8 cellular contexts compared by ENCODE assay signal in the genomic region with DNA sequence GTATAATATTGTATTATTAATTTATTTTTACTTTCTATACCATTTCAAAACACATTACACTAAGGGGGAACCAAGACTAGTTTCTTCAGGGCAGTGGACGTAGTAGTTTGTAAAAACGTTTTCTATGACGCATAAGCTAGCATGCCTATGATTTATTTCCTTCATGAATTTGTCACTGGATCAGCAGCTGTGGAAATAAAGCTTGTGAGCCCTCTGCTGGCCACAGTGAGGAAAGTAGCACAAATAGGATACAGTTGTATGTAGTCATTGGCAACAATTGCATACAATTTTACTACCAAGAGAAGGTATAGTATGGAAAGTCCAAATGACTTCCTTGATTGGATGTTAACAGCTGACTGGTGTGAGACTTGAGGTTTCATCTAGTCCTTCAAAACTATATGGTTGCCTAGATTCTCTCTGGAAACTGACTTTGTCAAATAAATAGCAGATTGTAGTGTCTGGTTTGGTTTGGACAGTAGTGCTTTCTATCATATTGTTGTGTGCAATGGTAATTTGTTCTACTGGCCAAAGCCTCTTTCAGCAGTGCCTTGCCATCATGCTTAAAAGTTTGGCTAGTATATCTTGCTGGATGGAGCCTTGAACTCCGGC. TPM values are rescaled to one million over a fixed set of nuclear protein-coding genes. Genes with fewer than 3 reads are reported as not detected.
DNase-seq lines count a peak whose midpoint lies in the region; ATAC-seq, FAIRE-seq and TF ChIP-seq lines count a peak whose summit lies in the region.

No MANE protein-coding gene starts in this region.

- peak; percentile 79 for TF ChIP-seq RAD21 in HCT116 (IDR thresholded peaks at IDR 0.05; ENCODE audit: low read depth)
- TF ChIP-seq RAD21 in HepG2 (CRISPR knock-in tag; IDR thresholded peaks at IDR 0.05) = peak; percentile 59

- H4K20me1 ChIP-seq in HCT116 (ENCODE audit: insufficient read depth) = 0 out of 2 replicates have a peak, but pooled peaks cover 2% of the 10 kb centered on the region
- no peaks in the 10 kb centered on the region for H4K20me1 ChIP-seq in HepG2 (ENCODE audit: insufficient read depth, low read length)

- H3K9me3 ChIP-seq in HCT116 (ENCODE audit: control insufficient read depth in 1 of 2, insufficient read depth in 1 of 2, low read depth in 1 of 2, low read length in 2 of 2) (no peaks in the 10 kb centered on the region), HepG2 (ENCODE audit: low read length) (no peaks in the 10 kb centered on the region)

- H2AFZ ChIP-seq in HCT116 (ENCODE audit: low read depth, low read length, poor library complexity, severe bottlenecking) (no peak overlapping the region), HepG2 (ENCODE audit: low read length) (no peak overlapping the region)

- H3K9ac ChIP-seq in HCT116 (ENCODE audit: low read length) (no peak overlapping the region), HepG2 (ENCODE audit: insufficient read depth, low read depth, low read length) (no peak overlapping the region)

- no peaks in the 10 kb centered on the region for H3K9me2 ChIP-seq in HCT116 (ENCODE audit: insufficient read depth)

- TF ChIP-seq POLR2A in HCT116 (IDR thresholded peaks at IDR 0.05; ENCODE audit: borderline replicate concordance, extremely low read depth, insufficient read depth, insufficient read length) = no peak
- TF ChIP-seq POLR2A in HepG2 (IDR thresholded peaks at IDR 0.05; ENCODE audit: insufficient read depth in 1 of 2, low read depth in 2 of 2, low read length in 2 of 2) = no peak

- RAD21 ChIA-PET in HCT116 (lab: Charles Lee; ENCODE audit: low non-redundant PET in 1 of 2, low total read pairs in 2 of 2, uncharacterized antibody in 2 of 2, unreplicated experiment in 2 of 2) = interaction anchor here (0.9 to 1.1 kb wide), 2 partner anchors 329 to 330 kb away, joined by 3 read pairs; no protein-coding TSS in a partner anchor

- TF ChIP-seq EP300 in HepG2 (IDR thresholded peaks at IDR 0.05; ENCODE audit: low read depth in 2 of 2, low read length in 2 of 2) (no peak), HepG2 (CRISPR knock-in tag; IDR thresholded peaks at IDR 0.05; ENCODE audit: borderline replicate concordance) (no peak)

- TF ChIP-seq CTCF in BJ (IDR thresholded peaks at IDR 0.05; ENCODE audit: insufficient read depth, low read depth, low read length) (peak; percentile 83), HCT116 (IDR thresholded peaks at IDR 0.05 in 2 of 3, conservative IDR thresholded peaks at IDR 0.05 in 1 of 3; ENCODE audit: borderline replicate concordance in 1 of 3, insufficient read depth in 1 of 3, low read depth in 2 of 3, low read length in 2 of 3) (peak; percentile 68 to 82 (median 80); a peak in 5 of 6 replicates), choroid plexus epithelial cell (conservative IDR thresholded peaks at IDR 0.05; ENCODE audit: low read depth, low read length) (peak; percentile 89), HepG2 (CRISPR knock-in tag; IDR thresholded peaks at IDR 0.05) (peak; percentile 79)

- no TSS peak for BruUV-seq in HCT116 (replicated peaks; lab: Mats Ljungman, UMichigan)
- BruUV-seq in HepG2 (replicated peaks; lab: Mats Ljungman, UMichigan) = no TSS peak

- no peaks in the 10 kb centered on the region for H3K4me1 ChIP-seq in HCT116 (ENCODE audit: control insufficient read depth in 1 of 2, insufficient read depth in 2 of 2, low read length in 2 of 2)
- H3K4me1 ChIP-seq in HepG2 (ENCODE audit: insufficient read depth, low read length) = no peaks in the 10 kb centered on the region

- DNase-seq in BJ (ENCODE audit: low read depth) (peak; percentile 50), HCT116 (ENCODE audit: low read depth, low spot score) (peak; percentile 63), NCI-H226 (peak; percentile 69), choroid plexus epithelial cell (ENCODE audit: low read depth) (peak; percentile 92), HepG2 (ENCODE audit: low spot score) (peak; percentile 73)
- peak; percentile 11 for DNase-seq in activated CD4-positive, CD25-positive, alpha-beta regulatory T cell treated with anti-CD3 and anti-CD28 coated beads, Interleukin-2, amount 50 U/mL, for 16 hours (ENCODE audit: low read depth, low spot score)
- DNase-seq in stimulated activated CD4-positive, alpha-beta T cell treated with anti-CD3 and anti-CD28 coated beads, TNF-alpha, amount 100 ng/mL, for 4 hours (ENCODE audit: low read depth in 3 of 3) = peak; percentile 9 to 21 (median 10)

- peak; percentile 89 for FAIRE-seq in HepG2 (lab: Jason Lieb, UNC)

- POLR2A ChIA-PET in BJ (lab: Charles Lee) (no interaction called here), HCT116 (lab: Charles Lee) (interaction anchor here (0.6 kb wide), 1 partner anchor 481 kb away, joined by 3 read pairs; no protein-coding TSS in a partner anchor), HepG2 (lab: Yijun Ruan, JAX) (interaction anchor here (1.6 kb wide), 1 partner anchor 62 kb away, joined by 4 read pairs; a partner anchor contains a TSS)

- H3K79me2 ChIP-seq in HCT116 (ENCODE audit: insufficient read depth, low read length) (no peaks in the 10 kb centered on the region), HepG2 (ENCODE audit: insufficient read depth, low read length) (no peaks in the 10 kb centered on the region)

- 52% methylated on average over 4 of the region's 4 CpGs for WGBS in HepG2 (ENCODE audit: low lambda C conversion rate)

- in situ Hi-C loops in HepG2 (cut with HindIII; ENCODE audit: extremely low pct_ligation_motif_present, low pct_unique_long_range_greater_than_20kb) = loop anchor here (5.0 to 10.0 kb wide), 2 partner anchors 63 to 205 kb away; a partner anchor contains a TSS

- peaks cover 11% of the 10 kb centered on the region for H3K36me3 ChIP-seq in BJ (ENCODE audit: control insufficient read depth, insufficient read depth, low read length)
- H3K36me3 ChIP-seq in HCT116 (ENCODE audit: control insufficient read depth in 1 of 2, insufficient read depth in 2 of 2, low read length in 2 of 2) = peaks cover 8 to 14% of the 10 kb centered on the region in 2 experiments; a peak in 2 of 4 replicates
- peaks cover 9 to 43% of the 10 kb centered on the region in 2 experiments for H3K36me3 ChIP-seq in HepG2 (replicated peaks in 1 of 2; ENCODE audit: control insufficient read depth in 1 of 2, insufficient read depth in 2 of 2, low read length in 2 of 2)

- peak; percentile 97 for ATAC-seq in HCT116
- ATAC-seq in HepG2 = peak; percentile 79
- no peak for ATAC-seq in HG03039 (IDR thresholded peaks at IDR 0.05; ENCODE audit: unreplicated experiment)

- intact Hi-C loops in HCT116 (cut with micrococcal nuclease) (loop anchor here (1.0 to 5.0 kb wide), 3 partner anchors 218 to 598 kb away; no protein-coding TSS in a partner anchor), HepG2 (cut with micrococcal nuclease; ENCODE audit: unreplicated experiment) (loop anchor here (1.0 kb wide), 2 partner anchors 62 to 218 kb away; a partner anchor contains a TSS)

- H3K27me3 ChIP-seq in BJ (ENCODE audit: control insufficient read depth, insufficient read depth, low read length) = no peaks in the 10 kb centered on the region
- H3K27me3 ChIP-seq in HCT116 (ENCODE audit: insufficient read depth, low read length) = no peaks in the 10 kb centered on the region
- no peaks in the 10 kb centered on the region for H3K27me3 ChIP-seq in HepG2 (ENCODE audit: control insufficient read depth in 1 of 2, insufficient read depth in 2 of 2, low read length in 2 of 2)

- H3K4me2 ChIP-seq in HCT116 (ENCODE audit: low read length) = no peak overlapping the region
- no peak overlapping the region for H3K4me2 ChIP-seq in HepG2 (ENCODE audit: low read depth, low read length)

- H3K4me3 ChIP-seq in BJ (ENCODE audit: low read depth, low read length) = no peak overlapping the region
- no peak overlapping the region for H3K4me3 ChIP-seq in HCT116 (replicated peaks in 1 of 2; ENCODE audit: low read depth in 1 of 2, low read length in 2 of 2)
- H3K4me3 ChIP-seq in choroid plexus epithelial cell (ENCODE audit: low read depth, low read length) = no peak overlapping the region
- no peak overlapping the region for H3K4me3 ChIP-seq in HepG2 (replicated peaks in 1 of 3; ENCODE audit: insufficient read depth in 1 of 3, low read depth in 2 of 3, low read length in 3 of 3)

- H3K27ac ChIP-seq in HCT116 (ENCODE audit: low read depth, low read length) (no peak overlapping the region), HepG2 (ENCODE audit: extremely low read length, insufficient read depth, low read length) (no peak overlapping the region)

- CTCF ChIA-PET in BJ (lab: Yijun Ruan, JAX) (interaction anchor here (0.8 to 3.8 kb wide), 23 partner anchors 9 to 330 kb away, joined by 3 to 50 read pairs (median 5); a partner anchor contains a TSS), HCT116 (lab: Charles Lee) (interaction anchor here (0.6 to 2.4 kb wide), 17 partner anchors 9 to 597 kb away, joined by 3 to 30 read pairs (median 4); no protein-coding TSS in a partner anchor), HepG2 (lab: Yijun Ruan, JAX; ENCODE audit: low intra/inter-chr PET ratio, low total read pairs) (interaction anchor here (0.6 to 2.3 kb wide), 3 partner anchors 62 to 218 kb away, joined by 3 to 12 read pairs (median 4); a partner anchor contains a TSS)

RNA-seq across cellular contexts. Expression of a gene that starts 24.3 kb away (rescaled TPM):
- 0.01 TPM in 2 replicates for polyA plus RNA-seq in BJ (2011; rRNA removed)
- 0.05 TPM in 1 of 2 replicates, not detected in the other for polyA minus RNA-seq in BJ (2011; rRNA and poly(A)+ RNA removed)
- 1.2 TPM for total RNA-seq in HCT116 (2021; ENCODE audit: unreplicated experiment)
- polyA plus RNA-seq in HCT116 (2012) = 0.52 and 0.66 TPM in 2 replicates
- total RNA-seq in HepG2 (2016; rRNA removed; fragmentation: Illumina TruSeq; extraction: Trizol) = not detected in 2 replicates
- not detected in 2 replicates for total RNA-seq in HepG2 (2016; cell fraction: cytosol; rRNA removed; fragmentation: Illumina TruSeq; extraction: Trizol; ENCODE audit: low read depth)
- total RNA-seq in HepG2 (2016; cell fraction: insoluble cytoplasmic fraction; rRNA removed; fragmentation: Illumina TruSeq; extraction: Trizol) = not detected in 2 replicates
- not detected in 2 replicates for total RNA-seq in HepG2 (2016; cell fraction: membrane; rRNA removed; fragmentation: Illumina TruSeq; extraction: Trizol)
- not detected in 2 replicates for total RNA-seq in HepG2 (2016; cell fraction: nucleus; rRNA removed; fragmentation: Illumina TruSeq; extraction: Trizol)
- polyA plus RNA-seq in HepG2 (2011; rRNA removed) = 0.01 and 0.03 TPM in 2 replicates
- 0.01 TPM in 2 replicates for polyA plus RNA-seq in HepG2 (2011; cell fraction: cytosol; rRNA removed)
- 0.07 TPM in 1 of 2 replicates, not detected in the other for polyA plus RNA-seq in HepG2 (2011; cell fraction: nucleus; rRNA removed)
- 0.03 TPM in 1 of 2 replicates, not detected in the other for polyA plus RNA-seq in HepG2 (2012)
- not detected in 2 replicates for polyA plus RNA-seq in HepG2 (2016; cell fraction: cytosol; fragmentation: Illumina TruSeq; extraction: Trizol; ENCODE audit: low read depth)
- polyA plus RNA-seq in HepG2 (2016; cell fraction: insoluble cytoplasmic fraction; fragmentation: Illumina TruSeq; extraction: Trizol; ENCODE audit: low read depth) = not detected in 2 replicates
- not detected in 2 replicates for polyA plus RNA-seq in HepG2 (2016; cell fraction: membrane; fragmentation: Illumina TruSeq; extraction: Trizol; ENCODE audit: low read depth)
- polyA plus RNA-seq in HepG2 (2016; cell fraction: nucleus; fragmentation: Illumina TruSeq; extraction: Trizol; ENCODE audit: insufficient read depth, low read depth) = not detected in 2 replicates
- polyA minus RNA-seq in HepG2 (2011; rRNA and poly(A)+ RNA removed; ENCODE audit: low replicate concordance) = 0.05 TPM in 1 of 2 replicates, not detected in the other
- not detected in 2 replicates for polyA minus RNA-seq in HepG2 (2011; cell fraction: cytosol; rRNA and poly(A)+ RNA removed)
- polyA minus RNA-seq in HepG2 (2011; cell fraction: nucleus; rRNA and poly(A)+ RNA removed) = 0.13 and 0.25 TPM in 2 replicates

Comparison
In these comparisons a context has a peak if more than half of its experiments do, and no peak if none do; other contexts are left out.
1. DNase-seq: peak in every context shown above with its lines; median percentile 92 in choroid plexus epithelial cell; 73 in HepG2; 69 in NCI-H226; 63 in HCT116; 50 in BJ; 11 in activated CD4-positive, CD25-positive, alpha-beta regulatory T cell treated with anti-CD3 and anti-CD28 coated beads, Interleukin-2, amount 50 U/mL, for 16 hours; 10 in stimulated activated CD4-positive, alpha-beta T cell treated with anti-CD3 and anti-CD28 coated beads, TNF-alpha, amount 100 ng/mL, for 4 hours.